22 cellular contexts compared by ENCODE assay signal in genomic region chr12:101901782-101902181, GRCh38. TPM values are rescaled to one million over a fixed set of nuclear protein-coding genes. Genes with fewer than 3 reads are reported as not detected.
A peak's percentile ranks its signal among the peaks of the same experiment; 100 is the strongest.
DNase-seq lines count a peak whose midpoint lies in the region; ATAC-seq and TF ChIP-seq lines count a peak whose summit lies in the region.
"Had no signal": no experiment of that assay in that cellular context is flagged by ENCODE, and none has a peak within 500 bp of the region (broad histone marks: within the 10 kb centered on the region; RNA-seq: fewer than 3 reads in every experiment).

No MANE protein-coding gene starts in this region.

- intact Hi-C loops in dendritic cell treated with granulocyte-macrophage colony-stimulating factor and Interleukin-4, amounts not matched to agents 40 ng/mL and 50 ng/mL, for 4 days (cut with micrococcal nuclease): loop anchor here (10.0 kb wide), 1 partner anchor 47 kb away; no protein-coding TSS in a partner anchor
- intact Hi-C loops in left lung (cut with DNase I): no loop called here

- H3K9me2 ChIP-seq in Karpas-422 (replicated peaks; ENCODE audit: insufficient read depth, low read length): no peaks in the 10 kb centered on the region

- H3K27me3 Mint-ChIP-seq in dendritic cell treated with granulocyte-macrophage colony-stimulating factor and Interleukin-4, amounts not matched to agents 40 ng/mL and 50 ng/mL, for 4 days: no peaks in the 10 kb centered on the region
- no peaks in the 10 kb centered on the region for H3K27me3 Mint-ChIP-seq in activated CD4-positive, alpha-beta memory T cell treated with anti-CD3 and anti-CD28 coated beads, Interleukin-2, amount 10 ng/mL, durations not matched to agents 7 days and 5 days
- H3K27me3 Mint-ChIP-seq: CD4-positive, alpha-beta T cell had no signal

- WGBS in gastroesophageal sphincter (ENCODE audit: low coverage in 1 of 2), 2 donors: 61 to 100% methylated on average over 2 to 3 of the region's 3 CpGs

- H3K79me2 ChIP-seq in Karpas-422 (ENCODE audit: low read length): no peaks in the 10 kb centered on the region

- no peaks in the 10 kb centered on the region for H3K9me3 Mint-ChIP-seq in dendritic cell treated with granulocyte-macrophage colony-stimulating factor and Interleukin-4, amounts not matched to agents 40 ng/mL and 50 ng/mL, for 4 days
- no peaks in the 10 kb centered on the region for H3K9me3 Mint-ChIP-seq in activated CD4-positive, alpha-beta memory T cell treated with anti-CD3 and anti-CD28 coated beads, Interleukin-2, amount 10 ng/mL, durations not matched to agents 7 days and 5 days
- H3K9me3 Mint-ChIP-seq: CD14-positive monocyte; CD4-positive, alpha-beta T cell; CD8-positive, alpha-beta memory T cell had no signal

- CTCF ChIA-PET in activated CD4-positive, alpha-beta memory T cell treated with anti-CD3 and anti-CD28 coated beads, Interleukin-2, amount 10 ng/mL, durations not matched to agents 7 days and 5 days (lab: Charles Lee): no interaction called here

- H3K36me3 ChIP-seq in left lung: peaks cover 0 to 50% of the 10 kb centered on the region in 2 donors
- peaks cover 23% of the 10 kb centered on the region for H3K36me3 ChIP-seq in neutrophil
- H3K36me3 ChIP-seq in Karpas-422 (ENCODE audit: insufficient read depth, low read length): no peaks in the 10 kb centered on the region
- peaks cover 0 to 24% of the 10 kb centered on the region in 2 donors for H3K36me3 ChIP-seq in gastroesophageal sphincter
- H3K36me3 ChIP-seq: BE2C had no signal

- peaks cover 28% of the 10 kb centered on the region for H3K36me3 Mint-ChIP-seq in dendritic cell treated with granulocyte-macrophage colony-stimulating factor and Interleukin-4, amounts not matched to agents 40 ng/mL and 50 ng/mL, for 4 days (ENCODE audit: low read depth)
- H3K36me3 Mint-ChIP-seq in activated CD4-positive, alpha-beta memory T cell treated with anti-CD3 and anti-CD28 coated beads, Interleukin-2, amount 10 ng/mL, durations not matched to agents 7 days and 5 days (ENCODE audit: low read depth): peaks cover 5% of the 10 kb centered on the region

- POLR2A ChIA-PET in activated CD4-positive, alpha-beta memory T cell treated with anti-CD3 and anti-CD28 coated beads, Interleukin-2, amount 10 ng/mL, durations not matched to agents 7 days and 5 days (lab: Charles Lee): no interaction called here

- peaks cover 0 to 41% of the 10 kb centered on the region in 2 donors for H3K4me1 ChIP-seq in left lung
- H3K4me1 ChIP-seq in neutrophil (ENCODE audit: control insufficient read depth in 1 of 2, insufficient read depth in 1 of 2, low read depth in 1 of 2, low read length in 1 of 2): peaks cover 15 to 18% of the 10 kb centered on the region in 2 experiments
- no peaks in the 10 kb centered on the region for H3K4me1 ChIP-seq in Karpas-422 (ENCODE audit: low read length)
- peaks cover 0 to 5% (median 0%) of the 10 kb centered on the region in 3 donors for H3K4me1 ChIP-seq in gastroesophageal sphincter
- H3K4me1 ChIP-seq: BE2C had no signal

- ATAC-seq in left lung (peak; percentile 11), gastroesophageal sphincter (no peak)
- ATAC-seq: A549 had no signal

- H4K20me1 ChIP-seq in Karpas-422 (ENCODE audit: insufficient read depth, low read depth, low read length): no peaks in the 10 kb centered on the region

- no peak for TF ChIP-seq POLR2A in gastroesophageal sphincter (IDR thresholded peaks at IDR 0.05)

- H3K4me3 ChIP-seq in left lung (no peak overlapping the region), neutrophil (ENCODE audit: low read depth in 1 of 2, low read length in 1 of 2) (no peak overlapping the region), Karpas-422 (ENCODE audit: low read length) (no peak overlapping the region), gastroesophageal sphincter (no peak overlapping the region)
- H3K4me3 ChIP-seq: A549; BLaER1 treated with 17β-estradiol and CSF1 and Interleukin-3, amounts not matched to agents 10 nM and 100 nM had no signal

- no peak overlapping the region for H2AFZ ChIP-seq in Karpas-422 (ENCODE audit: low read length)

- DNase-seq in left lung (no peak), MV-4-11 (lab: John Stamatoyannopoulos, UW) (no peak), Karpas-422 (no peak)
- DNase-seq in activated CD4-positive, alpha-beta memory T cell treated with anti-CD3 and anti-CD28 coated beads, Interleukin-2, amount 10 ng/mL, durations not matched to agents 7 days and 5 days: no peak
- DNase-seq: 8988T; ACHN; AML-193; BE2C; CD4-positive, alpha-beta T cell; CD8-positive, alpha-beta memory T cell; DMS153; DND-41; GOT3; H7; HCEC 1CT had no signal

- TF ChIP-seq CTCF in VCaP (conservative IDR thresholded peaks at IDR 0.05) (no peak), left lung (IDR thresholded peaks at IDR 0.05) (no peak), neutrophil (IDR thresholded peaks at IDR 0.05) (no peak), gastroesophageal sphincter (IDR thresholded peaks at IDR 0.05) (no peak)

- no peak overlapping the region for H3K4me2 ChIP-seq in Karpas-422 (ENCODE audit: low read depth, low read length, poor library complexity, severe bottlenecking)
- H3K4me2 ChIP-seq: A549 had no signal

- H3K9me3 ChIP-seq in left lung (no peaks in the 10 kb centered on the region), neutrophil (no peaks in the 10 kb centered on the region), Karpas-422 (ENCODE audit: low read length) (no peaks in the 10 kb centered on the region), gastroesophageal sphincter (no peaks in the 10 kb centered on the region)
- H3K9me3 ChIP-seq: A549; BE2C; BLaER1 treated with 17β-estradiol and CSF1 and Interleukin-3, amounts not matched to agents 10 nM and 100 nM had no signal

- peaks cover 22% of the 10 kb centered on the region for H3K4me1 Mint-ChIP-seq in dendritic cell treated with granulocyte-macrophage colony-stimulating factor and Interleukin-4, amounts not matched to agents 40 ng/mL and 50 ng/mL, for 4 days (ENCODE audit: low read depth)
- no peaks in the 10 kb centered on the region for H3K4me1 Mint-ChIP-seq in activated CD4-positive, alpha-beta memory T cell treated with anti-CD3 and anti-CD28 coated beads, Interleukin-2, amount 10 ng/mL, durations not matched to agents 7 days and 5 days

- H3K27ac ChIP-seq in VCaP (0 out of 2 replicates have a peak overlapping the region, but pooled peaks have one; percentile 32), left lung (peak overlapping the region; percentile 73 to 82), neutrophil (peak overlapping the region; percentile 69), Karpas-422 (ENCODE audit: low read length) (no peak overlapping the region), gastroesophageal sphincter (no peak overlapping the region)
- H3K27ac ChIP-seq: A549 had no signal

- TF ChIP-seq EP300 in gastroesophageal sphincter (IDR thresholded peaks at IDR 0.05): no peak

- H3K27me3 ChIP-seq in left lung: no peaks in the 10 kb centered on the region
- H3K27me3 ChIP-seq in neutrophil: no peaks in the 10 kb centered on the region
- H3K27me3 ChIP-seq in Karpas-422 (ENCODE audit: low read length): no peaks in the 10 kb centered on the region
- no peaks in the 10 kb centered on the region for H3K27me3 ChIP-seq in gastroesophageal sphincter
- H3K27me3 ChIP-seq: BE2C; BLaER1 treated with 17β-estradiol and CSF1 and Interleukin-3, amounts not matched to agents 10 nM and 100 nM had no signal

- H3K9ac ChIP-seq in Karpas-422 (ENCODE audit: low read length): no peak overlapping the region

- peak overlapping the region; percentile 81 for H3K27ac Mint-ChIP-seq in dendritic cell treated with granulocyte-macrophage colony-stimulating factor and Interleukin-4, amounts not matched to agents 40 ng/mL and 50 ng/mL, for 4 days
- H3K27ac Mint-ChIP-seq in activated CD4-positive, alpha-beta memory T cell treated with anti-CD3 and anti-CD28 coated beads, Interleukin-2, amount 10 ng/mL, durations not matched to agents 7 days and 5 days: no peak overlapping the region
- H3K27ac Mint-ChIP-seq: CD4-positive, alpha-beta T cell had no signal

- H3K4me3 Mint-ChIP-seq in dendritic cell treated with granulocyte-macrophage colony-stimulating factor and Interleukin-4, amounts not matched to agents 40 ng/mL and 50 ng/mL, for 4 days: no peak overlapping the region
- H3K4me3 Mint-ChIP-seq in activated CD4-positive, alpha-beta memory T cell treated with anti-CD3 and anti-CD28 coated beads, Interleukin-2, amount 10 ng/mL, durations not matched to agents 7 days and 5 days: no peak overlapping the region
- H3K4me3 Mint-ChIP-seq: CD14-positive monocyte; CD4-positive, alpha-beta T cell; CD8-positive, alpha-beta memory T cell had no signal

RNA-seq across cellular contexts. Expression of gene DRAM1, which starts 24.4 kb away (rescaled TPM):
- total RNA-seq in left lung: 100 to 1,000 TPM; 115 to 167 TPM
- total RNA-seq in Karpas-422 (2014; rRNA removed; shearing (Covaris generic); ENCODE audit: low replicate concordance): not detected in 2 replicates
- 1 to 10 TPM; 4.0 TPM for total RNA-seq in activated CD4-positive, alpha-beta memory T cell treated with anti-CD3 and anti-CD28 coated beads, Interleukin-2, amount 10 ng/mL, durations not matched to agents 7 days and 5 days
- total RNA-seq in gastroesophageal sphincter: 10 to 100 TPM; 13.2 to 29.1 (median 21.2) TPM

Comparison
In these comparisons a context has a peak if more than half of its experiments do, and no peak if none do; other contexts are left out.
1. H3K27ac ChIP-seq: peak in VCaP (single experiment), left lung (2 of 2) and neutrophil (single experiment); none in Karpas-422 (single experiment) and gastroesophageal sphincter (0 of 4).